19 cellular contexts compared by ENCODE assay signal in the genomic region with DNA sequence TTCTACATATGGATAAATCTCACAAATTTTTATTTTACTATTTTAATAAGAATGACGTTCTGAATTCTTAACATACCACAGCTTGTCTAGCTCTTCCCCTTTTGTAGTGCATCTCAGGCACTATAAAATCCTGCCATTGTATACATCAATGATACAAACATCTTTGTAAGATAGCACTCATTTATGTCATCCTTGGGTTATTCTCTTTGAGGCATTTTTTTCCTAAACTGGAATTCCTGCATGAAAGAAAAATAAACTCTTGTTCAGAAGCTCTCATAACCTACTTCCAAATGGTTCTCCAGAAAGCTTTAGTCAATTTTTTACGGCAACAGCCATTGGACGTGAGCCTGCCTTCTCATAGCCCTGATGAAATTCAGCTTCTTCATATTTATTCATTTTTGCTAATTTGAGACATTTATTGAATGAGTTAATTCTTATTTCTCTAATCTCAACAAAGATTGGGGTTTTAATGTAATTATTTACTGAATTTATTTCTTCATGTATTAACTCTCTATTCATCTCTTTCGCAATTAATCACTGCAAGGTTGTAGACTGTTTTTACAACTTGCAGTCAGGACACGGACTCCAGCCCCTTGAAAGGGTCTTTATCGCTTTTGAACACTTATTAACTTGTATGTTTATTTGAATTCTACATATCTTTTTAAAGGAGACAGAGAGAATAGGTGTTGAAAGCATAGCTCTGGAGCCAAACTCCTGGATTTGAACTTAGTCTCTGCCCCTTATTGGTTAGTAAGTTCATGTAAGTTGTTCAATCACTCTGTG. TPM values are rescaled to one million over a fixed set of nuclear protein-coding genes. Genes with fewer than 3 reads are reported as not detected.
A peak's percentile ranks its signal among the peaks of the same experiment; 100 is the strongest.
DNase-seq lines count a peak whose midpoint lies in the region; ATAC-seq, FAIRE-seq and TF ChIP-seq lines count a peak whose summit lies in the region.
"Had no signal": no experiment of that assay in that cellular context is flagged by ENCODE, and none has a peak within 500 bp of the region (broad histone marks: within the 10 kb centered on the region; RNA-seq: fewer than 3 reads in every experiment).

No MANE protein-coding gene starts in this region.

- H3K27me3 ChIP-seq in K562 (ENCODE audit: control insufficient read depth in 2 of 2, insufficient read depth in 2 of 2, low read length in 2 of 2) (no peaks in the 10 kb centered on the region), gastrocnemius medialis (no peaks in the 10 kb centered on the region)
- H3K27me3 ChIP-seq: BE2C had no signal

- no peak overlapping the region for H3K9ac ChIP-seq in K562 (ENCODE audit: insufficient read depth in 1 of 2, low read depth in 2 of 2, low read length in 2 of 2)

- TF ChIP-seq POLR2A in K562 (conservative IDR thresholded peaks at IDR 0.05) (no peak), gastrocnemius medialis (IDR thresholded peaks at IDR 0.05) (no peak)

- no peaks in the 10 kb centered on the region for H3K9me3 ChIP-seq in K562 (replicated peaks; ENCODE audit: control insufficient read depth, insufficient read depth, low read depth, low read length)
- H3K9me3 ChIP-seq in gastrocnemius medialis = no peaks in the 10 kb centered on the region
- H3K9me3 ChIP-seq: BE2C had no signal

- no peaks in the 10 kb centered on the region for H3K9me3 Mint-ChIP-seq in progenitor cell of endocrine pancreas (ENCODE audit: low read depth)
- H3K9me3 Mint-ChIP-seq: CD4-positive, alpha-beta memory T cell had no signal

- 49% methylated on average over 6 of the region's 6 CpGs for WGBS in K562 (ENCODE audit: insufficient coverage, low coverage, missing lambda C conversion rate)

- TF ChIP-seq CTCF in K562 (IDR thresholded peaks at IDR 0.05 in 2 of 3, conservative IDR thresholded peaks at IDR 0.05 in 1 of 3; ENCODE audit: insufficient read depth in 2 of 3, low read depth in 1 of 3, low read length in 3 of 3) (no peak), fibroblast of pulmonary artery (IDR thresholded peaks at IDR 0.05; ENCODE audit: low read length, missing control alignments) (no peak), progenitor cell of endocrine pancreas (IDR thresholded peaks at IDR 0.05; ENCODE audit: unreplicated experiment) (no peak), gastrocnemius medialis (IDR thresholded peaks at IDR 0.05 in 4 of 5, conservative IDR thresholded peaks at IDR 0.05 in 1 of 5) (no peak)

- H3K4me1 Mint-ChIP-seq in progenitor cell of endocrine pancreas (ENCODE audit: low read depth) = peaks cover 29% of the 10 kb centered on the region
- H3K4me1 Mint-ChIP-seq: CD4-positive, alpha-beta memory T cell had no signal

- peaks cover 0 to 5% of the 10 kb centered on the region in 2 experiments; a peak in 1 of 5 replicates for H3K4me1 ChIP-seq in K562 (replicated peaks in 1 of 2; ENCODE audit: control insufficient read depth in 2 of 2, insufficient read depth in 2 of 2, low read length in 2 of 2)
- no peaks in the 10 kb centered on the region for H3K4me1 ChIP-seq in gastrocnemius medialis

- H3K27ac Mint-ChIP-seq in progenitor cell of endocrine pancreas = peak overlapping the region; percentile 27
- H3K27ac Mint-ChIP-seq: CD4-positive, alpha-beta memory T cell had no signal

- H3K36me3 ChIP-seq in K562 (ENCODE audit: control insufficient read depth, insufficient read depth, low read length) (no peaks in the 10 kb centered on the region), gastrocnemius medialis (no peaks in the 10 kb centered on the region)
- H3K36me3 ChIP-seq: BE2C had no signal

- H3K27ac ChIP-seq in K562 (ENCODE audit: extremely low read depth, low read depth, low read length) = no peak overlapping the region
- no peak overlapping the region for H3K27ac ChIP-seq in gastrocnemius medialis
- H3K27ac ChIP-seq: RWPE1 had no signal

- CTCF ChIA-PET in K562 (lab: Yijun Ruan, JAX; ENCODE audit: low intra/inter-chr PET ratio) = no interaction called here

- H3K36me3 Mint-ChIP-seq in progenitor cell of endocrine pancreas (ENCODE audit: insufficient read depth) = no peaks in the 10 kb centered on the region
- H3K36me3 Mint-ChIP-seq: CD4-positive, alpha-beta memory T cell had no signal

- H3K4me3 ChIP-seq in K562 = no peak overlapping the region
- no peak overlapping the region for H3K4me3 ChIP-seq in fibroblast of pulmonary artery (replicated peaks; ENCODE audit: low read depth, low read length)
- no peak overlapping the region for H3K4me3 ChIP-seq in gastrocnemius medialis

- peak; percentile 35 for DNase-seq in HCEC 1CT
- DNase-seq in K562 (ENCODE audit: extremely low read depth in 1 of 4, low spot score in 3 of 4) = no peak
- peak; percentile 19 for DNase-seq in fibroblast of pulmonary artery (ENCODE audit: low read depth)
- no peak for DNase-seq in progenitor cell of endocrine pancreas (ENCODE audit: low spot score, unreplicated experiment)
- no peak for DNase-seq in cortex of kidney (lab: John Stamatoyannopoulos, UW)
- DNase-seq in gastrocnemius medialis = no peak
- no peak for DNase-seq in cardiac septum (ENCODE audit: low spot score)
- DNase-seq: BE2C; CD4-positive, alpha-beta memory T cell; DMS79 treated with DMSO at 0.1 percent for 48 hours; GF-D8; NCI-H1048; NCI-H146; NCI-H2081 treated with DMSO at 0.1 percent for 48 hours; NCI-H345 had no signal

- ATAC-seq in K562 (no peak), gastrocnemius medialis (no peak), HG02642 (IDR thresholded peaks at IDR 0.05; ENCODE audit: poor library complexity, unreplicated experiment) (no peak)

- in situ Hi-C loops in K562 (cut with MboI) (no loop called here), gastrocnemius medialis (cut with MboI; ENCODE audit: low sequenced_read_pairs in 4 of 4) (no loop called here)

- POLR2A ChIA-PET in K562 (lab: Yijun Ruan, JAX) = interaction anchor here (0.6 kb wide), 2 partner anchors 28 to 259 kb away, joined by 3 read pairs; no protein-coding TSS in a partner anchor

- TF ChIP-seq EP300 in K562 (IDR thresholded peaks at IDR 0.05; ENCODE audit: low read length) = no peak

- no TSS peak for BruUV-seq in K562 (replicated peaks; lab: Mats Ljungman, UMichigan)

- no peaks in the 10 kb centered on the region for H3K27me3 Mint-ChIP-seq in progenitor cell of endocrine pancreas

- H3K9me1 ChIP-seq in K562 (ENCODE audit: control insufficient read depth, insufficient read depth, low read length) = no peaks in the 10 kb centered on the region

- no peak overlapping the region for H3K4me2 ChIP-seq in K562 (ENCODE audit: insufficient read depth, low read length)

- H3K4me3 Mint-ChIP-seq in progenitor cell of endocrine pancreas (ENCODE audit: low read depth) = no peak overlapping the region
- H3K4me3 Mint-ChIP-seq: CD4-positive, alpha-beta memory T cell had no signal

- H4K20me1 ChIP-seq in K562 (replicated peaks; ENCODE audit: control insufficient read depth, insufficient read depth, low read length) = no peaks in the 10 kb centered on the region

- FAIRE-seq in K562 (lab: Jason Lieb, UNC) = no peak
- FAIRE-seq: D721Med, H1 had no signal

- intact Hi-C loops in K562 (cut with micrococcal nuclease) (no loop called here), gastrocnemius medialis (cut with DNase I; ENCODE audit: low total_unique reads) (no loop called here), cardiac septum (cut with DNase I) (no loop called here)

- H3K79me2 ChIP-seq in K562 (ENCODE audit: control insufficient read depth, insufficient read depth, low read length) = no peaks in the 10 kb centered on the region

- no peak overlapping the region for H2AFZ ChIP-seq in K562 (ENCODE audit: low read depth, low read length)

- TF ChIP-seq RAD21 in K562 (CRISPR knock-in tag; conservative IDR thresholded peaks at IDR 0.05 in 1 of 2, IDR thresholded peaks at IDR 0.05 in 1 of 2) = no peak

TF ChIP-seq in K562, 482 proteins besides CTCF, POLR2A, EP300 and RAD21:
- TF ChIP-seq PCBP1 (IDR thresholded peaks at IDR 0.05; ENCODE audit: low read depth, low read length, poor library complexity, severe bottlenecking) (no peak), CEBPB (tag; IDR thresholded peaks at IDR 0.05) (0 out of 2 replicates have a peak, but pooled peaks have one; percentile 19)

RNA-seq across cellular contexts. Expression of a gene that starts 57.6 kb away (rescaled TPM):
- total RNA-seq in K562 (2011; cell fraction: chromatin; rRNA removed; ENCODE audit: low replicate concordance) = 3.8 and 10.8 TPM in 2 replicates
- 1.3 and 3.2 TPM in 2 replicates for total RNA-seq in K562 (2011; cell fraction: nucleolus; rRNA removed)
- total RNA-seq in K562 (2011; cell fraction: nucleoplasm; rRNA removed) = 2.8 and 3.4 TPM in 2 replicates
- 1.2 and 1.6 TPM in 2 replicates for total RNA-seq in K562 (2014; rRNA removed)
- total RNA-seq in K562 (2014; rRNA removed; fragmentation: Illumina TruSeq; extraction: Trizol) = 2.0 and 2.5 TPM in 2 replicates
- total RNA-seq in K562 (2015; rRNA removed; fragmentation: Illumina TruSeq; extraction: Trizol) = 2.6 TPM in 2 replicates
- 2.7 and 3.0 TPM in 2 replicates for total RNA-seq in K562 (2021)
- polyA plus RNA-seq in K562 (2011; rRNA removed) = 0.15 TPM in 1 of 2 replicates, not detected in the other
- polyA plus RNA-seq in K562 (2011; cell fraction: cytosol; rRNA removed) = 0.01 and 0.04 TPM in 2 replicates
- 0.10 and 0.24 TPM in 2 replicates for polyA plus RNA-seq in K562 (2011; cell fraction: nucleus; rRNA removed)
- 1.0 and 4.2 TPM in 2 replicates for polyA plus RNA-seq in K562 (2012)
- 0.83 and 1.1 TPM in 2 replicates for polyA plus RNA-seq in K562 (2014; fragmentation: Illumina TruSeq; extraction: Trizol)
- under 1 TPM; 0.34 to 0.56 TPM for polyA plus RNA-seq in K562 (2014; fragmentation: Nextera tagmentation; extraction: Ambion mirVana)
- 0.61 and 0.70 TPM in 2 replicates for polyA plus RNA-seq in K562 (2014; rRNA removed)
- polyA minus RNA-seq in K562 (2011; rRNA and poly(A)+ RNA removed) = 0.03 and 1.1 TPM in 2 replicates
- not detected in 2 replicates for polyA minus RNA-seq in K562 (2011; cell fraction: cytosol; rRNA and poly(A)+ RNA removed)
- 0.81 TPM in 1 of 2 replicates, not detected in the other for polyA minus RNA-seq in K562 (2011; cell fraction: nucleus; rRNA and poly(A)+ RNA removed)
- total RNA-seq in progenitor cell of endocrine pancreas = 29.7 and 34.4 TPM in 2 replicates
- total RNA-seq in gastrocnemius medialis = 10 to 100 TPM in 1 of 4 donors, 1 to 10 TPM in 3; 2.2 to 15.5 (median 4.6) TPM
- total RNA-seq in cardiac septum = 9.5 TPM

Comparison
In these comparisons a context has a peak if more than half of its experiments do, and no peak if none do; other contexts are left out.
1. DNase-seq: peak in HCEC 1CT (single experiment) and fibroblast of pulmonary artery (single experiment); none in K562 (0 of 4), progenitor cell of endocrine pancreas (single experiment), cortex of kidney (single experiment), gastrocnemius medialis (0 of 2) and cardiac septum (single experiment).